In the genomic region with DNA sequence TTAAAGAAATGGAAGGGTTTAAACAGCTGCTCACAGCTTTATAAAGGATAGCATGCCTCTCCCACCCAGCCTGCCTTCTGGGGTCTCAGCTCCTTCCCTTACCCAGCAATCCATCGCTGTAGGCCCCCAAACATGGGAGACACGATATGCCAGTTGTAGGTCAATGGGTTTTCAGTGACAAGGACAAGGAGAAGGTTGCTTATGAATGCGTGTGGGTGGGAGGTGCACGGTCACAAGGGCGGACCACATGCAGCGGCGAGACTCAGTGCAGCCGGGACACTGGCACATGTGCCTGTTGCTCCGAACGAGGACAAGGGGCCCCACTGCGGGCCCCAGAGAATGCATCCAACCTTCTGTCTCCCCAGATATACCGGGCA, we compare ENCODE assay signal across 20 cellular contexts.
DNase-seq lines count a peak whose midpoint lies in the region; ATAC-seq, FAIRE-seq and TF ChIP-seq lines count a peak whose summit lies in the region.
"Had no signal": no experiment of that assay in that cellular context is flagged by ENCODE, and none has a peak within 500 bp of the region (broad histone marks: within the 10 kb centered on the region; RNA-seq: fewer than 3 reads in every experiment).

No MANE protein-coding gene starts in this region.

- H3K4me3 Mint-ChIP-seq in stimulated activated memory B cell treated with anti-CD40 and anti-IgM and Interleukin-4, amounts not matched to agents 10 μg/mL and 1 μg/mL and 100 μg/mL, for 72 hours = peak overlapping the region; percentile 70

- peak overlapping the region; percentile 50 for H2AFZ ChIP-seq in GM12878 (ENCODE audit: control insufficient read depth, low read depth, low read length)

- H3K36me3 Mint-ChIP-seq in stimulated activated memory B cell treated with anti-CD40 and anti-IgM and Interleukin-4, amounts not matched to agents 10 μg/mL and 1 μg/mL and 100 μg/mL, for 72 hours = peaks cover 43% of the 10 kb centered on the region

- H3K4me1 ChIP-seq in GM12878 (ENCODE audit: control insufficient read depth, insufficient read depth, low read length) = peaks cover 63% of the 10 kb centered on the region
- peaks cover 14 to 26% of the 10 kb centered on the region in 2 donors for H3K4me1 ChIP-seq in gastrocnemius medialis
- H3K4me1 ChIP-seq: pancreas, testis had no signal

- TF ChIP-seq EP300 in GM12878 (IDR thresholded peaks at IDR 0.05; ENCODE audit: borderline replicate concordance in 1 of 2, control insufficient read depth in 1 of 2, low read depth in 2 of 2, low read length in 2 of 2) = peak in 1 of 2 experiments; percentile 9; a peak in 1 of 4 replicates

- H3K27me3 ChIP-seq in GM12878 (replicated peaks in 1 of 2; ENCODE audit: control insufficient read depth in 2 of 2, insufficient read depth in 2 of 2, low read length in 1 of 2) = no peaks in the 10 kb centered on the region
- H3K27me3 ChIP-seq in gastrocnemius medialis = no peaks in the 10 kb centered on the region
- H3K27me3 ChIP-seq: pancreas, sigmoid colon, testis had no signal

- peak overlapping the region; percentile 94 for H3K4me2 ChIP-seq in GM12878 (ENCODE audit: control insufficient read depth, insufficient read depth)
- H3K4me2 ChIP-seq: KMS-11 had no signal

- H3K79me2 ChIP-seq in GM12878 (ENCODE audit: control insufficient read depth, insufficient read depth, low read length) = peaks cover 60% of the 10 kb centered on the region

- DNase-seq in GM12878 (ENCODE audit: low read depth, low spot score) (no peak), urothelium cell line (ENCODE audit: low spot score) (no peak), occipital lobe (lab: John Stamatoyannopoulos, UW) (no peak), gastrocnemius medialis (no peak)
- DNase-seq: activated CD4-positive, alpha-beta T cell treated with anti-CD3 and anti-CD28 coated beads, Interleukin-2, amount 50 U/mL, for 4 hours; AML-193; Calu3; central memory CD4-positive, alpha-beta T cell; H7; NCI-H1048; NCI-H510A; pancreas; sigmoid colon; SW 1271; testis had no signal

- peak overlapping the region; percentile 91 for H3K27ac Mint-ChIP-seq in stimulated activated memory B cell treated with anti-CD40 and anti-IgM and Interleukin-4, amounts not matched to agents 10 μg/mL and 1 μg/mL and 100 μg/mL, for 72 hours

- peaks cover 71% of the 10 kb centered on the region for H3K4me1 Mint-ChIP-seq in stimulated activated memory B cell treated with anti-CD40 and anti-IgM and Interleukin-4, amounts not matched to agents 10 μg/mL and 1 μg/mL and 100 μg/mL, for 72 hours

- TSS peak; percentile 49 for BruUV-seq in GM12878 (replicated peaks; lab: Mats Ljungman, UMichigan)

- peaks cover 0 to 6% of the 10 kb centered on the region in 2 experiments; a peak in 1 of 4 replicates for H3K36me3 ChIP-seq in GM12878 (ENCODE audit: control insufficient read depth in 2 of 2, insufficient read depth in 2 of 2, low read length in 1 of 2)
- H3K36me3 ChIP-seq in gastrocnemius medialis = no peaks in the 10 kb centered on the region
- H3K36me3 ChIP-seq: pancreas, sigmoid colon had no signal

- no peaks in the 10 kb centered on the region for H3K9me3 ChIP-seq in GM12878 (replicated peaks; ENCODE audit: control insufficient read depth, insufficient read depth, low read length)
- no peaks in the 10 kb centered on the region for H3K9me3 ChIP-seq in gastrocnemius medialis
- H3K9me3 ChIP-seq: pancreas, sigmoid colon, testis had no signal

- H4K20me1 ChIP-seq in GM12878 (ENCODE audit: control insufficient read depth, insufficient read depth) = no peaks in the 10 kb centered on the region

- ATAC-seq in HG02759 (IDR thresholded peaks at IDR 0.05; ENCODE audit: unreplicated experiment) (peak; percentile 5), GM12878 (peak; percentile 5), gastrocnemius medialis (no peak)
- ATAC-seq in stimulated activated memory B cell treated with anti-CD40 and anti-IgM and Interleukin-4, amounts not matched to agents 10 μg/mL and 1 μg/mL and 100 μg/mL, for 72 hours = peak; percentile 10

- no peak for TF ChIP-seq CTCF in GM12875 (IDR thresholded peaks at IDR 0.05; ENCODE audit: borderline replicate concordance, insufficient read depth, low read depth, low read length)
- no peak for TF ChIP-seq CTCF in GM12878 (IDR thresholded peaks at IDR 0.05 in 2 of 3, conservative IDR thresholded peaks at IDR 0.05 in 1 of 3; ENCODE audit: control insufficient read depth in 2 of 3, extremely low read depth in 1 of 3, insufficient read depth in 1 of 3, low read depth in 3 of 3, low read length in 3 of 3)
- TF ChIP-seq CTCF in gastrocnemius medialis (IDR thresholded peaks at IDR 0.05 in 4 of 5, conservative IDR thresholded peaks at IDR 0.05 in 1 of 5) = no peak

- TF ChIP-seq POLR2A in GM12878 (IDR thresholded peaks at IDR 0.05; ENCODE audit: low read depth, low read length) = peak; percentile 63; the same call in 1 of the 2 replicates
- TF ChIP-seq POLR2A in gastrocnemius medialis (IDR thresholded peaks at IDR 0.05) = no peak

- POLR2A ChIA-PET in GM12878 (lab: Charles Lee) = interaction anchor here (1.0 to 8.4 kb wide), 9 partner anchors 9 to 298 kb away, joined by 3 to 116 read pairs (median 14); a partner anchor contains a TSS

- peak overlapping the region; percentile 55 for H3K4me3 ChIP-seq in GM12875 (ENCODE audit: low read depth, low read length)
- peak overlapping the region; percentile 63 for H3K4me3 ChIP-seq in GM12878
- no peak overlapping the region for H3K4me3 ChIP-seq in gastrocnemius medialis
- H3K4me3 ChIP-seq: lung, pancreas, sigmoid colon, testis had no signal

- H3K27me3 Mint-ChIP-seq in stimulated activated memory B cell treated with anti-CD40 and anti-IgM and Interleukin-4, amounts not matched to agents 10 μg/mL and 1 μg/mL and 100 μg/mL, for 72 hours = no peaks in the 10 kb centered on the region

- CTCF ChIA-PET in GM12878 (lab: Yijun Ruan, JAX) = interaction anchor here (0.7 to 3.0 kb wide), 9 partner anchors 10 to 104 kb away, joined by 3 to 22 read pairs (median 5); a partner anchor contains a TSS

- RAD21 ChIA-PET in GM12878 (lab: Charles Lee; ENCODE audit: unreplicated experiment) = interaction anchor here (0.9 to 7.7 kb wide), 9 partner anchors 11 to 82 kb away, joined by 3 to 149 read pairs (median 20); a partner anchor contains a TSS

- peaks cover 2% of the 10 kb centered on the region for H3K9me3 Mint-ChIP-seq in stimulated activated memory B cell treated with anti-CD40 and anti-IgM and Interleukin-4, amounts not matched to agents 10 μg/mL and 1 μg/mL and 100 μg/mL, for 72 hours

- intact Hi-C loops in GM12878 (cut with micrococcal nuclease; ENCODE audit: unreplicated experiment) = loop anchor here (2.0 kb wide), 2 partner anchors 66 to 80 kb away; no protein-coding TSS in a partner anchor
- intact Hi-C loops in gastrocnemius medialis (cut with DNase I; ENCODE audit: low total_unique reads) = no loop called here

- in situ Hi-C loops in GM12878 (cut with MboI) = no loop called here
- in situ Hi-C loops in gastrocnemius medialis (cut with MboI; ENCODE audit: low sequenced_read_pairs in 4 of 4) = no loop called here

- TF ChIP-seq RAD21 in GM12878 (IDR thresholded peaks at IDR 0.05; ENCODE audit: insufficient read depth, low read depth, low read length) = no peak

- FAIRE-seq in GM12878 (lab: Jason Lieb, UNC) (no peak), urothelium cell line (lab: Jason Lieb, UNC) (no peak)
- FAIRE-seq: pancreas had no signal

- H3K9ac ChIP-seq in GM12878 (ENCODE audit: control insufficient read depth, insufficient read depth, low read length) = peak overlapping the region; percentile 93
- H3K9ac ChIP-seq: KMS-11 had no signal

- H3K27ac ChIP-seq in GM12878 (ENCODE audit: control insufficient read depth, insufficient read depth) (peak overlapping the region; percentile 99), gastrocnemius medialis (no peak overlapping the region)
- H3K27ac ChIP-seq: KMS-11, pancreas, testis had no signal

- SMC1A ChIA-PET in GM12878 (lab: Charles Lee; ENCODE audit: uncharacterized antibody, unreplicated experiment) = interaction anchor here (0.9 to 9.6 kb wide), 11 partner anchors 10 to 90 kb away, joined by 3 to 205 read pairs (median 16); a partner anchor contains a TSS

- 1% methylated on average over 12 of the region's 12 CpGs for whole genome bisulfite sequencing in GM12878 (ENCODE audit: insufficient coverage, insufficient replicate concordance, low lambda C conversion rate, missing lambda C conversion rate)

TF ChIP-seq in GM12878, 131 proteins besides CTCF, POLR2A, EP300 and RAD21 (continues in another document):
- TF ChIP-seq WRNIP1 (IDR thresholded peaks at IDR 0.05; ENCODE audit: borderline replicate concordance, low read depth, low read length) = no peak
- TF ChIP-seq, protein P1, sequence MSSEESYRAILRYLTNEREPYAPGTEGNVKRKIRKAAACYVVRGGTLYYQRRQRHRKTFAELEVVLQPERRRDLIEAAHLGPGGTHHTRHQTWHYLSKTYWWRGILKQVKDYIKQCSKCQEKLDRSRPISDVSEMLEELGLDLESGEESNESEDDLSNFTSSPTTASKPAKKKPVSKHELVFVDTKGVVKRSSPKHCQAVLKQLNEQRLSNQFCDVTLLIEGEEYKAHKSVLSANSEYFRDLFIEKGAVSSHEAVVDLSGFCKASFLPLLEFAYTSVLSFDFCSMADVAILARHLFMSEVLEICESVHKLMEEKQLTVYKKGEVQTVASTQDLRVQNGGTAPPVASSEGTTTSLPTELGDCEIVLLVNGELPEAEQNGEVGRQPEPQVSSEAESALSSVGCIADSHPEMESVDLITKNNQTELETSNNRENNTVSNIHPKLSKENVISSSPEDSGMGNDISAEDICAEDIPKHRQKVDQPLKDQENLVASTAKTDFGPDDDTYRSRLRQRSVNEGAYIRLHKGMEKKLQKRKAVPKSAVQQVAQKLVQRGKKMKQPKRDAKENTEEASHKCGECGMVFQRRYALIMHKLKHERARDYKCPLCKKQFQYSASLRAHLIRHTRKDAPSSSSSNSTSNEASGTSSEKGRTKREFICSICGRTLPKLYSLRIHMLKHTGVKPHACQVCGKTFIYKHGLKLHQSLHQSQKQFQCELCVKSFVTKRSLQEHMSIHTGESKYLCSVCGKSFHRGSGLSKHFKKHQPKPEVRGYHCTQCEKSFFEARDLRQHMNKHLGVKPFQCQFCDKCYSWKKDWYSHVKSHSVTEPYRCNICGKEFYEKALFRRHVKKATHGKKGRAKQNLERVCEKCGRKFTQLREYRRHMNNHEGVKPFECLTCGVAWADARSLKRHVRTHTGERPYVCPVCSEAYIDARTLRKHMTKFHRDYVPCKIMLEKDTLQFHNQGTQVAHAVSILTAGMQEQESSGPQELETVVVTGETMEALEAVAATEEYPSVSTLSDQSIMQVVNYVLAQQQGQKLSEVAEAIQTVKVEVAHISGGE (CRISPR knock-in tag; IDR thresholded peaks at IDR 0.05) = no peak

Comparison
In these comparisons a context has a peak if more than half of its experiments do, and no peak if none do; other contexts are left out.
1. H3K4me3 ChIP-seq: peak in GM12875 (single experiment) and GM12878 (single experiment); none in gastrocnemius medialis (0 of 4).
2. ATAC-seq: peak in HG02759 (single experiment), GM12878 (single experiment) and stimulated activated memory B cell treated with anti-CD40 and anti-IgM and Interleukin-4, amounts not matched to agents 10 μg/mL and 1 μg/mL and 100 μg/mL, for 72 hours (single experiment); none in gastrocnemius medialis (0 of 2).